ENCODE assay signal across 8 cellular contexts in the genomic region with DNA sequence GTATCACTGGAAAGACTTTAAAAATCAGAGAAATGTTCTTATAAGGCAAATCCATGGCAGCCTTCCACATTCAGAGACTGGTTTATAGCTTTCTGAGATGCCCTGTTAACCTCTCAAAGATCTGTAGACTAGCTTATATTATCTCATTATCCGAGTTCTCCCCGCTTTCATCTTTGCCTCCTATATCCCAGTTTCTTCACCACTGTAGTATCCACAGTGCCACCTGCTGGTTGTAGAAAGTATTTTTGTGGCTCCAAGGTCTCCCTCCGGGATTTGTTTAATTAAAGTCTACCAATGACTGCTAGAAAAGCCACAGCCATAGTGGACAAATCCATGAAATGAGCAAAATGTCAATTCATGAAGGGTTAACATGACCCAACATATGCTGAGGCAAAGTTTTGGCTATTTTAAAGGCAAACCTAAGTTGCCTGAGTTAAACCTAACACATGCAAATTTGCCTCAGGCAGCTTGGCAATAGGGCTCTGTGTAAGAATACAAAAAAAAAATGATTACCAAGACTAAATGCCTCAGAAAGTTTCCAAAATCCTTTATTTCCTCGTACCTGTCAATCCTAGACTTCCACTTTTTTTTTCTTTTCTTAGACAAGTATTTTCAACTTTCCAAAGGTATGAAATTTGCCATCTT.
A peak's percentile ranks its signal among the peaks of the same experiment; 100 is the strongest.
DNase-seq lines count a peak whose midpoint lies in the region; ATAC-seq and TF ChIP-seq lines count a peak whose summit lies in the region.

No MANE protein-coding gene starts in this region.

- no peak overlapping the region for H3K4me3 Mint-ChIP-seq in activated CD4-positive, alpha-beta memory T cell treated with anti-CD3 and anti-CD28 coated beads, Interleukin-2, amount 10 ng/mL, durations not matched to agents 7 days and 5 days

- H4K20me1 ChIP-seq in neural cell (ENCODE audit: insufficient read depth): no peaks in the 10 kb centered on the region

- H2AFZ ChIP-seq in neural cell (ENCODE audit: low read depth, low read length): no peak overlapping the region

- CTCF ChIA-PET in activated CD4-positive, alpha-beta memory T cell treated with anti-CD3 and anti-CD28 coated beads, Interleukin-2, amount 10 ng/mL, durations not matched to agents 7 days and 5 days (lab: Charles Lee): interaction anchor here (0.9 to 1.6 kb wide), 9 partner anchors 9 to 708 kb away, joined by 3 to 6 read pairs (median 3); no protein-coding TSS in a partner anchor

- H3K9me2 ChIP-seq in neural cell (ENCODE audit: insufficient read depth, low read length): no peaks in the 10 kb centered on the region

- TF ChIP-seq CTCF in fibroblast of mammary gland (conservative IDR thresholded peaks at IDR 0.05; ENCODE audit: control insufficient read depth, insufficient read depth, low read depth, low read length) (peak; percentile 79), neural cell (IDR thresholded peaks at IDR 0.05; ENCODE audit: poor library complexity, severe bottlenecking) (peak; percentile 83), tibial nerve (IDR thresholded peaks at IDR 0.05) (peak; percentile 70 to 95 (median 83))

- H3K9ac ChIP-seq in neural cell (ENCODE audit: low read length): no peak overlapping the region

- H3K79me2 ChIP-seq in neural cell (replicated peaks; ENCODE audit: insufficient read depth, low read length): no peaks in the 10 kb centered on the region

- peaks cover 45% of the 10 kb centered on the region for H3K27me3 ChIP-seq in HAP-1 (ENCODE audit: low read depth)
- H3K27me3 ChIP-seq in neural cell (ENCODE audit: insufficient read depth, low read depth, low read length): no peaks in the 10 kb centered on the region
- H3K27me3 ChIP-seq in tibial nerve: no peaks in the 10 kb centered on the region

- TF ChIP-seq RAD21 in neural cell (conservative IDR thresholded peaks at IDR 0.05): peak; percentile 76

- H3K4me1 Mint-ChIP-seq in activated CD4-positive, alpha-beta memory T cell treated with anti-CD3 and anti-CD28 coated beads, Interleukin-2, amount 10 ng/mL, durations not matched to agents 7 days and 5 days: no peaks in the 10 kb centered on the region

- in situ Hi-C loops in HAP-1 (cut with MboI; ENCODE audit: low sequenced_read_pairs): no loop called here

- no peak for ATAC-seq in HG03196 (IDR thresholded peaks at IDR 0.05; ENCODE audit: unreplicated experiment)

- no peaks in the 10 kb centered on the region for H3K36me3 ChIP-seq in HAP-1 (replicated peaks)
- no peaks in the 10 kb centered on the region for H3K36me3 ChIP-seq in neural cell (ENCODE audit: insufficient read depth, low read length)
- no peaks in the 10 kb centered on the region for H3K36me3 ChIP-seq in tibial nerve

- POLR2A ChIA-PET in activated CD4-positive, alpha-beta memory T cell treated with anti-CD3 and anti-CD28 coated beads, Interleukin-2, amount 10 ng/mL, durations not matched to agents 7 days and 5 days (lab: Charles Lee): no interaction called here

- H3K4me2 ChIP-seq in neural cell (ENCODE audit: low read length): no peak overlapping the region

- H3K4me1 ChIP-seq in HAP-1: no peaks in the 10 kb centered on the region
- H3K4me1 ChIP-seq in tibial nerve: peaks cover 0 to 40% (median 1%) of the 10 kb centered on the region in 4 donors

- H3K27me3 Mint-ChIP-seq in activated CD4-positive, alpha-beta memory T cell treated with anti-CD3 and anti-CD28 coated beads, Interleukin-2, amount 10 ng/mL, durations not matched to agents 7 days and 5 days: peaks cover 43% of the 10 kb centered on the region

- TF ChIP-seq POLR2A in tibial nerve (IDR thresholded peaks at IDR 0.05): no peak

- no peak for TF ChIP-seq EP300 in neural cell (conservative IDR thresholded peaks at IDR 0.05; ENCODE audit: poor library complexity, severe bottlenecking)
- no peak for TF ChIP-seq EP300 in tibial nerve (IDR thresholded peaks at IDR 0.05)

- H3K27ac ChIP-seq in neural cell (ENCODE audit: low read length) (no peak overlapping the region), tibial nerve (no peak overlapping the region)

- no peak overlapping the region for H3K27ac Mint-ChIP-seq in activated CD4-positive, alpha-beta memory T cell treated with anti-CD3 and anti-CD28 coated beads, Interleukin-2, amount 10 ng/mL, durations not matched to agents 7 days and 5 days

- DNase-seq in COLO668 (lab: John Stamatoyannopoulos, UW; ENCODE audit: unreplicated experiment) (peak; percentile 74), HAP-1 (ENCODE audit: low spot score in 2 of 2) (peak; percentile 66 to 80), NCI-H345 (lab: John Stamatoyannopoulos, UW) (peak; percentile 76), fibroblast of mammary gland (ENCODE audit: low read depth) (peak; percentile 77), tibial nerve (ENCODE audit: low spot score in 2 of 2) (peak; percentile 47 to 86)
- peak; percentile 45 for DNase-seq in activated CD4-positive, alpha-beta memory T cell treated with anti-CD3 and anti-CD28 coated beads, Interleukin-2, amount 10 ng/mL, durations not matched to agents 7 days and 5 days

- H3K36me3 Mint-ChIP-seq in activated CD4-positive, alpha-beta memory T cell treated with anti-CD3 and anti-CD28 coated beads, Interleukin-2, amount 10 ng/mL, durations not matched to agents 7 days and 5 days (ENCODE audit: low read depth): no peaks in the 10 kb centered on the region

- H3K4me3 ChIP-seq in HAP-1 (no peak overlapping the region), fibroblast of mammary gland (ENCODE audit: control insufficient read depth, low read depth, low read length) (no peak overlapping the region), neural cell (ENCODE audit: low read length) (no peak overlapping the region), tibial nerve (no peak overlapping the region)

- WGBS in tibial nerve, 2 donors: 10 to 13% methylated on average over 4 of the region's 4 CpGs

- no peaks in the 10 kb centered on the region for H3K9me3 Mint-ChIP-seq in activated CD4-positive, alpha-beta memory T cell treated with anti-CD3 and anti-CD28 coated beads, Interleukin-2, amount 10 ng/mL, durations not matched to agents 7 days and 5 days

- H3F3A ChIP-seq in neural cell (ENCODE audit: insufficient read depth, low read length, poor library complexity, severe bottlenecking): no peaks in the 10 kb centered on the region

- H3K9me3 ChIP-seq in HAP-1 (no peaks in the 10 kb centered on the region), neural cell (ENCODE audit: low read length) (no peaks in the 10 kb centered on the region), tibial nerve (no peaks in the 10 kb centered on the region)

TF ChIP-seq in neural cell, 6 proteins besides CTCF, POLR2A, EP300 and RAD21:
- peak; percentile 81 for TF ChIP-seq SMC3 (conservative IDR thresholded peaks at IDR 0.05; ENCODE audit: poor library complexity)
- TF ChIP-seq POLR2AphosphoS5 (IDR thresholded peaks at IDR 0.05): no peak
- TF ChIP-seq MXI1 (conservative IDR thresholded peaks at IDR 0.05; ENCODE audit: poor library complexity, severe bottlenecking): no peak
- TF ChIP-seq, protein P1, sequence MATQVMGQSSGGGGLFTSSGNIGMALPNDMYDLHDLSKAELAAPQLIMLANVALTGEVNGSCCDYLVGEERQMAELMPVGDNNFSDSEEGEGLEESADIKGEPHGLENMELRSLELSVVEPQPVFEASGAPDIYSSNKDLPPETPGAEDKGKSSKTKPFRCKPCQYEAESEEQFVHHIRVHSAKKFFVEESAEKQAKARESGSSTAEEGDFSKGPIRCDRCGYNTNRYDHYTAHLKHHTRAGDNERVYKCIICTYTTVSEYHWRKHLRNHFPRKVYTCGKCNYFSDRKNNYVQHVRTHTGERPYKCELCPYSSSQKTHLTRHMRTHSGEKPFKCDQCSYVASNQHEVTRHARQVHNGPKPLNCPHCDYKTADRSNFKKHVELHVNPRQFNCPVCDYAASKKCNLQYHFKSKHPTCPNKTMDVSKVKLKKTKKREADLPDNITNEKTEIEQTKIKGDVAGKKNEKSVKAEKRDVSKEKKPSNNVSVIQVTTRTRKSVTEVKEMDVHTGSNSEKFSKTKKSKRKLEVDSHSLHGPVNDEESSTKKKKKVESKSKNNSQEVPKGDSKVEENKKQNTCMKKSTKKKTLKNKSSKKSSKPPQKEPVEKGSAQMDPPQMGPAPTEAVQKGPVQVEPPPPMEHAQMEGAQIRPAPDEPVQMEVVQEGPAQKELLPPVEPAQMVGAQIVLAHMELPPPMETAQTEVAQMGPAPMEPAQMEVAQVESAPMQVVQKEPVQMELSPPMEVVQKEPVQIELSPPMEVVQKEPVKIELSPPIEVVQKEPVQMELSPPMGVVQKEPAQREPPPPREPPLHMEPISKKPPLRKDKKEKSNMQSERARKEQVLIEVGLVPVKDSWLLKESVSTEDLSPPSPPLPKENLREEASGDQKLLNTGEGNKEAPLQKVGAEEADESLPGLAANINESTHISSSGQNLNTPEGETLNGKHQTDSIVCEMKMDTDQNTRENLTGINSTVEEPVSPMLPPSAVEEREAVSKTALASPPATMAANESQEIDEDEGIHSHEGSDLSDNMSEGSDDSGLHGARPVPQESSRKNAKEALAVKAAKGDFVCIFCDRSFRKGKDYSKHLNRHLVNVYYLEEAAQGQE (IDR thresholded peaks at IDR 0.05; ENCODE audit: borderline replicate concordance): no peak
